ENCODE assay signal across 24 cellular contexts in the genomic region with DNA sequence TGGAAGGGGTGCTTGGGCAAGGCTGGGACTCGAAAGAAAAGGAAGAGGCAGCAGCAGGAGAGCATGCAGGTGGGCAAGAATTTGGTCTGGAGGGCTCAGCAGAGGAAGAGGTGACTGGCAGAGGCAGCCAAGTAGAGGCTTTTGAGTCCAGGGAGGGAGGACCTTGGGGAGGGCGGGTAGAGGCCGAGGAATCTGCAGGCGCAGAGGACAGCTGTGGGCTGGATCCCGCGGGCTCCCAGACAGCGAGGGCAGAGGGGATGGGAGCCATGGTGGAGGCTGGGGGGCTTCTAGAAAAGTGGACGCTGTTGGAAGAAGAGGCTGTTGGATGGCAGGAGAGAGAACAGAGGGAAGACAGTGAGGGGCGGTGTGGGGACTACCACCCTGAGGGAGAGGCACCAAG. TPM values are rescaled to one million over a fixed set of nuclear protein-coding genes. Genes with fewer than 3 reads are reported as not detected.
DNase-seq lines count a peak whose midpoint lies in the region; ATAC-seq and TF ChIP-seq lines count a peak whose summit lies in the region.
"Had no signal": no experiment of that assay in that cellular context is flagged by ENCODE, and none has a peak within 500 bp of the region (broad histone marks: within the 10 kb centered on the region; RNA-seq: fewer than 3 reads in every experiment).

No MANE protein-coding gene starts in this region.

- no peak overlapping the region for H2AFZ ChIP-seq in osteoblast (ENCODE audit: low read length)

- no peaks in the 10 kb centered on the region for H3K27me3 ChIP-seq in CD8-positive, alpha-beta T cell (ENCODE audit: insufficient read depth, low read length)
- H3K27me3 ChIP-seq in osteoblast (ENCODE audit: insufficient read depth, low read length): no peaks in the 10 kb centered on the region
- H3K27me3 ChIP-seq: ovary, right atrium auricular region, spleen, upper lobe of left lung had no signal

- no peak overlapping the region for H3K4me3 Mint-ChIP-seq in activated T-cell treated with anti-CD3 and anti-CD28 coated beads, Interleukin-2, amount 50 U/mL, for 72 hours
- peak overlapping the region; percentile 35 for H3K4me3 Mint-ChIP-seq in CD8-positive, alpha-beta T cell
- H3K4me3 Mint-ChIP-seq in central memory CD8-positive, alpha-beta T cell: peak overlapping the region; percentile 94
- H3K4me3 Mint-ChIP-seq in Calu3 (ENCODE audit: low read depth, unreplicated experiment): no peak overlapping the region
- H3K4me3 Mint-ChIP-seq: B cell had no signal

- H3K27me3 Mint-ChIP-seq in activated T-cell treated with anti-CD3 and anti-CD28 coated beads, Interleukin-2, amount 50 U/mL, for 72 hours (ENCODE audit: low read depth): no peaks in the 10 kb centered on the region
- no peaks in the 10 kb centered on the region for H3K27me3 Mint-ChIP-seq in CD8-positive, alpha-beta T cell (ENCODE audit: low read depth)
- no peaks in the 10 kb centered on the region for H3K27me3 Mint-ChIP-seq in central memory CD8-positive, alpha-beta T cell
- peaks cover 39% of the 10 kb centered on the region for H3K27me3 Mint-ChIP-seq in Calu3 (ENCODE audit: unreplicated experiment)
- H3K27me3 Mint-ChIP-seq: B cell had no signal

- H3K79me2 ChIP-seq in osteoblast (ENCODE audit: insufficient read depth, low read length): no peaks in the 10 kb centered on the region

- peaks cover 45% of the 10 kb centered on the region for H3K4me1 ChIP-seq in CD8-positive, alpha-beta T cell (ENCODE audit: insufficient read depth, low read length)
- H3K4me1 ChIP-seq in osteoblast (ENCODE audit: insufficient read depth, low read length): no peaks in the 10 kb centered on the region
- H3K4me1 ChIP-seq: left ventricle myocardium inferior, right atrium auricular region had no signal

- ATAC-seq in activated T-cell treated with anti-CD3 and anti-CD28 coated beads, Interleukin-2, amount 50 U/mL, for 72 hours (replicated peaks in 1 of 2): no peak
- ATAC-seq in CD8-positive, alpha-beta T cell: no peak
- no peak for ATAC-seq in central memory CD8-positive, alpha-beta T cell (replicated peaks; ENCODE audit: extremely low read depth, poor library complexity, severe bottlenecking)
- ATAC-seq in HG03432 (IDR thresholded peaks at IDR 0.05; ENCODE audit: unreplicated experiment): no peak
- ATAC-seq: activated CD4-positive, CD25-positive, alpha-beta regulatory T cell treated with anti-CD3 and anti-CD28 coated beads, Interleukin-2, amount 50 U/mL, for 24 hours had no signal

- H3K27ac ChIP-seq in CD8-positive, alpha-beta T cell (ENCODE audit: low read depth, low read length): no peak overlapping the region
- no peak overlapping the region for H3K27ac ChIP-seq in osteoblast (ENCODE audit: low read depth, low read length)
- H3K27ac ChIP-seq: left ventricle myocardium inferior, ovary, right atrium auricular region had no signal

- no peak for TF ChIP-seq CTCF in CD8-positive, alpha-beta T cell (IDR thresholded peaks at IDR 0.05)
- TF ChIP-seq CTCF in osteoblast (IDR thresholded peaks at IDR 0.05; ENCODE audit: extremely low read depth, low read depth, low read length): no peak
- no peak for TF ChIP-seq CTCF in Calu3 (IDR thresholded peaks at IDR 0.05; ENCODE audit: unreplicated experiment)

- no peaks in the 10 kb centered on the region for H3K36me3 ChIP-seq in CD8-positive, alpha-beta T cell (ENCODE audit: insufficient read depth, low read length)
- H3K36me3 ChIP-seq in osteoblast (ENCODE audit: insufficient read depth, low read length): no peaks in the 10 kb centered on the region
- H3K36me3 ChIP-seq: left ventricle myocardium inferior, ovary, right atrium auricular region, upper lobe of left lung had no signal

- no peaks in the 10 kb centered on the region for H3K9me3 ChIP-seq in CD8-positive, alpha-beta T cell (ENCODE audit: low read length)
- H3K9me3 ChIP-seq in osteoblast (ENCODE audit: low read depth, low read length): no peaks in the 10 kb centered on the region
- H3K9me3 ChIP-seq: left ventricle myocardium inferior, ovary, right atrium auricular region, spleen, upper lobe of left lung had no signal

- no peak for DNase-seq in activated T-cell treated with anti-CD3 and anti-CD28 coated beads, Interleukin-2, amount 50 U/mL, for 72 hours
- DNase-seq in activated T-cell treated with anti-CD3 and anti-CD28 coated beads for 4 hours (no peak), osteoblast (ENCODE audit: insufficient read length, low spot score, missing footprints) (peak; percentile 57), Calu3 (no peak), erythroblast (lab: John Stamatoyannopoulos, UW) (no peak)
- DNase-seq in CD8-positive, alpha-beta T cell: no peak
- no peak for DNase-seq in central memory CD8-positive, alpha-beta T cell (ENCODE audit: low spot score in 2 of 2)
- DNase-seq: left ventricle myocardium inferior, NCI-H1417 treated with DMSO at 0.1 percent for 48 hours, NCI-H2081, NCI-H2227 treated with DMSO at 0.1 percent for 48 hours, NCI-H69, ovary, SW 1271, upper lobe of left lung had no signal

- H3K36me3 Mint-ChIP-seq in activated T-cell treated with anti-CD3 and anti-CD28 coated beads, Interleukin-2, amount 50 U/mL, for 72 hours (ENCODE audit: insufficient read depth in 2 of 2): no peaks in the 10 kb centered on the region
- H3K36me3 Mint-ChIP-seq in CD8-positive, alpha-beta T cell: peaks cover 30% of the 10 kb centered on the region
- peaks cover 20% of the 10 kb centered on the region for H3K36me3 Mint-ChIP-seq in central memory CD8-positive, alpha-beta T cell (ENCODE audit: insufficient read depth)
- H3K36me3 Mint-ChIP-seq in Calu3 (ENCODE audit: insufficient read depth, unreplicated experiment): peaks cover 6% of the 10 kb centered on the region

- no peaks in the 10 kb centered on the region for H4K20me1 ChIP-seq in osteoblast (ENCODE audit: insufficient read depth, low read length)

- H3K4me2 ChIP-seq in osteoblast (ENCODE audit: insufficient read depth, low read length): no peak overlapping the region

- POLR2A ChIA-PET in CD8-positive, alpha-beta T cell (lab: Charles Lee): no interaction called here

- no peak for TF ChIP-seq POLR2A in erythroblast (IDR thresholded peaks at IDR 0.05; ENCODE audit: low read length)

- intact Hi-C loops in CD8-positive, alpha-beta T cell (cut with DNase I, micrococcal nuclease): no loop called here
- intact Hi-C loops in Calu3 (cut with micrococcal nuclease; ENCODE audit: unreplicated experiment): no loop called here

- no TSS peak for BruUV-seq in Calu3 (replicated peaks; lab: Mats Ljungman, UMichigan)

- H3K27ac Mint-ChIP-seq in activated T-cell treated with anti-CD3 and anti-CD28 coated beads, Interleukin-2, amount 50 U/mL, for 72 hours: peak overlapping the region; percentile 66
- peak overlapping the region; percentile 100 for H3K27ac Mint-ChIP-seq in CD8-positive, alpha-beta T cell
- peak overlapping the region; percentile 99 for H3K27ac Mint-ChIP-seq in central memory CD8-positive, alpha-beta T cell (ENCODE audit: low read depth)
- no peak overlapping the region for H3K27ac Mint-ChIP-seq in Calu3 (ENCODE audit: unreplicated experiment)
- H3K27ac Mint-ChIP-seq: activated T-helper 2 cell treated with anti-CD3 and anti-CD28 coated beads, Interferon-gamma antibody, Interleukin-2, Interleukin-4, amounts not matched to agents 10 μg/mL and 5 μg/mL and 100 μg/mL, durations not matched to agents 14 hours and 24 hours and 36 hours; B cell had no signal

- no peak overlapping the region for H3K4me3 ChIP-seq in CD8-positive, alpha-beta T cell (ENCODE audit: low read depth, low read length)
- H3K4me3 ChIP-seq in osteoblast (ENCODE audit: insufficient read depth, low read length): no peak overlapping the region
- H3K4me3 ChIP-seq: left ventricle myocardium inferior, ovary, right atrium auricular region, upper lobe of left lung had no signal

- H3K4me1 Mint-ChIP-seq in activated T-cell treated with anti-CD3 and anti-CD28 coated beads, Interleukin-2, amount 50 U/mL, for 72 hours (ENCODE audit: low read depth): peaks cover 35% of the 10 kb centered on the region
- H3K4me1 Mint-ChIP-seq in CD8-positive, alpha-beta T cell (ENCODE audit: low read depth): peaks cover 52% of the 10 kb centered on the region
- peaks cover 47% of the 10 kb centered on the region for H3K4me1 Mint-ChIP-seq in central memory CD8-positive, alpha-beta T cell
- no peaks in the 10 kb centered on the region for H3K4me1 Mint-ChIP-seq in Calu3 (ENCODE audit: low read depth, unreplicated experiment)

- no peaks in the 10 kb centered on the region for H3K9me3 Mint-ChIP-seq in activated T-cell treated with anti-CD3 and anti-CD28 coated beads, Interleukin-2, amount 50 U/mL, for 72 hours
- H3K9me3 Mint-ChIP-seq in CD8-positive, alpha-beta T cell: no peaks in the 10 kb centered on the region
- H3K9me3 Mint-ChIP-seq in central memory CD8-positive, alpha-beta T cell: no peaks in the 10 kb centered on the region
- no peaks in the 10 kb centered on the region for H3K9me3 Mint-ChIP-seq in Calu3 (ENCODE audit: low read depth, unreplicated experiment)
- H3K9me3 Mint-ChIP-seq: activated T-helper 2 cell treated with anti-CD3 and anti-CD28 coated beads, Interferon-gamma antibody, Interleukin-2, Interleukin-4, amounts not matched to agents 10 μg/mL and 5 μg/mL and 100 μg/mL, durations not matched to agents 14 hours and 24 hours and 36 hours had no signal

- CTCF ChIA-PET in CD8-positive, alpha-beta T cell (lab: Charles Lee): interaction anchor here (0.7 to 1.2 kb wide), 3 partner anchors 16 to 349 kb away, joined by 3 read pairs; a partner anchor contains a TSS
- CTCF ChIA-PET in Calu3 (lab: Charles Lee): no interaction called here

RNA-seq across cellular contexts. Expression of a gene that starts 2.9 kb away (rescaled TPM):
- 1 to 10 TPM; 2.7 to 3.2 TPM for total RNA-seq in activated T-cell treated with anti-CD3 and anti-CD28 coated beads, Interleukin-2, amount 50 U/mL, for 72 hours
- total RNA-seq in CD8-positive, alpha-beta T cell: 1 to 10 TPM; 6.3 TPM
- total RNA-seq in osteoblast: under 0.01 TPM in 1 of 2 replicates, not detected in the other
- total RNA-seq in Calu3 (2022): 0.14 TPM in 1 of 2 replicates, not detected in the other
- total RNA-seq: myocyte had no signal

RNA-seq across cellular contexts. Expression of a gene that starts 5.5 kb away (rescaled TPM):
- total RNA-seq in activated T-cell treated with anti-CD3 and anti-CD28 coated beads, Interleukin-2, amount 50 U/mL, for 72 hours: 10 to 100 TPM; 22.4 to 30.1 TPM
- total RNA-seq in CD8-positive, alpha-beta T cell: 10 to 100 TPM; 37.0 to 43.2 TPM
- total RNA-seq in osteoblast (27.9 and 28.0 TPM in 2 replicates), Calu3 (2022) (31.8 and 33.5 TPM in 2 replicates)

RNA-seq across cellular contexts. Expression of a gene that starts 9.2 kb away (rescaled TPM):
- total RNA-seq in activated T-cell treated with anti-CD3 and anti-CD28 coated beads, Interleukin-2, amount 50 U/mL, for 72 hours: not detected
- not detected for total RNA-seq in CD8-positive, alpha-beta T cell
- total RNA-seq in osteoblast (not detected in 2 replicates), Calu3 (2022) (not detected in 2 replicates)
- total RNA-seq: activated T-helper 2 cell treated with anti-CD3 and anti-CD28 coated beads, Interferon-gamma antibody, Interleukin-2, Interleukin-4, amounts not matched to agents 10 μg/mL and 5 μg/mL and 100 μg/mL, durations not matched to agents 14 hours and 24 hours and 36 hours; B cell; cerebellum; left ventricle myocardium inferior; mesenteric fat pad; myocyte; ovary; right atrium auricular region had no signal

RNA-seq across cellular contexts. Expression of a gene that starts 25.2 kb away (rescaled TPM):
- total RNA-seq in activated T-cell treated with anti-CD3 and anti-CD28 coated beads, Interleukin-2, amount 50 U/mL, for 72 hours: under 1 TPM in 1 of 2 donors, not detected in 1; 0.48 TPM
- not detected for total RNA-seq in CD8-positive, alpha-beta T cell
- not detected in 2 replicates for total RNA-seq in osteoblast
- total RNA-seq in Calu3 (2022): not detected in 2 replicates
- total RNA-seq: activated T-helper 2 cell treated with anti-CD3 and anti-CD28 coated beads, Interferon-gamma antibody, Interleukin-2, Interleukin-4, amounts not matched to agents 10 μg/mL and 5 μg/mL and 100 μg/mL, durations not matched to agents 14 hours and 24 hours and 36 hours; left ventricle myocardium inferior; mesenteric fat pad; myocyte; right atrium auricular region had no signal

RNA-seq across cellular contexts. Expression of a gene that starts 41.4 kb away (rescaled TPM):
- not detected for total RNA-seq in activated T-cell treated with anti-CD3 and anti-CD28 coated beads, Interleukin-2, amount 50 U/mL, for 72 hours
- total RNA-seq in CD8-positive, alpha-beta T cell: not detected
- total RNA-seq in osteoblast (27.9 and 31.5 TPM in 2 replicates), Calu3 (2022) (0.27 and 0.73 TPM in 2 replicates)
- total RNA-seq: activated T-helper 2 cell treated with anti-CD3 and anti-CD28 coated beads, Interferon-gamma antibody, Interleukin-2, Interleukin-4, amounts not matched to agents 10 μg/mL and 5 μg/mL and 100 μg/mL, durations not matched to agents 14 hours and 24 hours and 36 hours; B cell had no signal

Comparison
In these comparisons a context has a peak if more than half of its experiments do, and no peak if none do; other contexts are left out.
1. H3K4me3 Mint-ChIP-seq: peak in CD8-positive, alpha-beta T cell (single experiment) and central memory CD8-positive, alpha-beta T cell (single experiment); none in activated T-cell treated with anti-CD3 and anti-CD28 coated beads, Interleukin-2, amount 50 U/mL, for 72 hours (0 of 2) and Calu3 (single experiment).